Comparison of ENCODE assay signal across 1 cellular context in genomic region chr22:21951931-21952465, GRCh38.
TF ChIP-seq lines count a peak whose summit lies in the region.

No MANE protein-coding gene starts in this region.

TF ChIP-seq in GM23338, 12 proteins besides CTCF, POLR2A, EP300 and RAD21 (continued from another document):
- TF ChIP-seq ZNF462 (CRISPR knock-in tag; IDR thresholded peaks at IDR 0.05), result no peak
- TF ChIP-seq EZH2 (IDR thresholded peaks at IDR 0.05; ENCODE audit: low read depth, unreplicated experiment), result no peak
- no peak for TF ChIP-seq ZNF114 (CRISPR knock-in tag; IDR thresholded peaks at IDR 0.05)
